Comparison of ENCODE assay signal across 8 cellular contexts in the genomic region with DNA sequence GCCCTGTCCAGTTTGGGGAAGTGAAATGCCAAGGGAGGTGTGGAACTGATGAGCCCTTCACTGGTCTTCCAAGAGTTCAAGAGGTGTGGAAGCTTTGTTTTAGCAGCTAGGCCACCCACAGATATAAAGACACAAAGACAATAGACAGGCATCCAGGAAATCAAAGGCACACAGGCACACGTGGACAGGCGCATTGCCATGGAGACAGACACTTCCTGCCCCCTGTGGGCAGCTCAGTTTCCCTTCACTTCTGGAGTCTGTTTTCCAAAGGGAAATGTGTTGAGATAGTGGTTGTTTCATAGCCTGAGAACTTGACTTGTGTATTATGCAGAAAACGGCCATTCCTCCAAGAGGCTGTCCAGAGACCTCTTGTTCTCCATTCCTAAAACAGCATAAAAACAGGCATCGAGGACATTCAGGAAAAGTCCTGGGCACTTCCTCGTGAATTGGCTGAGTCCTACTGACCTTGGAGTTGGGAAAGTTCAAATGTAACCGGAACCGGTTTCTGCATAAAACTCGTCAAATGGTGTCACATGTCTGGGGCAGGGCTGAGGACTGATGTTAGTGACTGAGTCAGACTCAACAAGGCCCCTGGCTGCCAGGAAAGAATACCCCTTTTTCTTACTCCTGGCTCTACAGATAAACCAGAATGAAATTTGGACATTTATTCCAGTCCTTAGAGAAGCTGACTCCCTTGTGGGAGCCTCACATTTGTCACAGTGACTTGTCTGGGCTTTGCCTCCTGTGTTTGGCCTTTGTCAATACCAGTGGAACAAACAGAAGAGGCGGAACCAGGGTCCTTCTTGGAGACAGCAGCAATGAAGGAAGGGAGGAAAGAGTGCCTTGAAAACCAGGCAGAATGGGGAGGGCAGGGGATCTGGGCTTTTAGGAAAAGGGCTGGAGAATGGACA. TPM values are rescaled to one million over a fixed set of nuclear protein-coding genes. Genes with fewer than 3 reads are reported as not detected.
DNase-seq lines count a peak whose midpoint lies in the region; ATAC-seq and TF ChIP-seq lines count a peak whose summit lies in the region.

No MANE protein-coding gene starts in this region.

- ATAC-seq in activated naive CD8-positive, alpha-beta T cell treated with anti-CD3 and anti-CD28 coated beads, Interleukin-2, amount 50 U/mL, for 24 hours, result no peak
- no peak for ATAC-seq in foreskin keratinocyte
- no peak for ATAC-seq in HG02759 (IDR thresholded peaks at IDR 0.05; ENCODE audit: unreplicated experiment)

- no peaks in the 10 kb centered on the region for H3K36me3 ChIP-seq in iPS-18a (ENCODE audit: control insufficient read depth, low read depth, low read length)

- no peaks in the 10 kb centered on the region for H3K9me3 ChIP-seq in iPS-18a (ENCODE audit: control insufficient read depth, low read depth, low read length)

- peak overlapping the region; percentile 9 for H3K27ac ChIP-seq in iPS-18a (ENCODE audit: low read length)
- no peak overlapping the region for H3K27ac ChIP-seq in foreskin keratinocyte

- H3K27me3 ChIP-seq in iPS-18a (ENCODE audit: control insufficient read depth, insufficient read depth, low read length) (no peaks in the 10 kb centered on the region), foreskin keratinocyte (peaks cover 45% of the 10 kb centered on the region)

- DNase-seq in activated naive CD8-positive, alpha-beta T cell treated with anti-CD3 and anti-CD28 coated beads, Interleukin-2, amount 50 U/mL, for 24 hours, result peak; percentile 10
- DNase-seq in smooth muscle cell of the brain vasculature (ENCODE audit: low read depth, low spot score) (peak; percentile 10), foreskin keratinocyte (no peak), OCI-M2 (lab: John Stamatoyannopoulos, UW; ENCODE audit: unreplicated experiment) (no peak), G401 (ENCODE audit: low spot score) (no peak)

- peaks cover 22% of the 10 kb centered on the region for H3K4me1 ChIP-seq in iPS-18a (ENCODE audit: control insufficient read depth, low read depth, low read length)
- no peaks in the 10 kb centered on the region for H3K4me1 ChIP-seq in foreskin keratinocyte

- no peak for TF ChIP-seq RAD21 in Ishikawa (IDR thresholded peaks at IDR 0.05; ENCODE audit: low read depth)

- no peak overlapping the region for H3K4me3 Mint-ChIP-seq in activated naive CD8-positive, alpha-beta T cell treated with anti-CD3 and anti-CD28 coated beads, Interleukin-2, amount 50 U/mL, for 24 hours

- no peaks in the 10 kb centered on the region for H3K36me3 Mint-ChIP-seq in activated naive CD8-positive, alpha-beta T cell treated with anti-CD3 and anti-CD28 coated beads, Interleukin-2, amount 50 U/mL, for 24 hours (ENCODE audit: low read depth)

- H3K27me3 Mint-ChIP-seq in activated naive CD8-positive, alpha-beta T cell treated with anti-CD3 and anti-CD28 coated beads, Interleukin-2, amount 50 U/mL, for 24 hours, result peaks cover 5% of the 10 kb centered on the region

- no peaks in the 10 kb centered on the region for H3K9me3 Mint-ChIP-seq in activated naive CD8-positive, alpha-beta T cell treated with anti-CD3 and anti-CD28 coated beads, Interleukin-2, amount 50 U/mL, for 24 hours

- no peak overlapping the region for H3K27ac Mint-ChIP-seq in activated naive CD8-positive, alpha-beta T cell treated with anti-CD3 and anti-CD28 coated beads, Interleukin-2, amount 50 U/mL, for 24 hours

- H3K4me1 Mint-ChIP-seq in activated naive CD8-positive, alpha-beta T cell treated with anti-CD3 and anti-CD28 coated beads, Interleukin-2, amount 50 U/mL, for 24 hours, result peaks cover 6% of the 10 kb centered on the region

- peak overlapping the region; percentile 21 for H3K4me3 ChIP-seq in iPS-18a (ENCODE audit: low read length)

- no peak; the same call in 1 of the 2 replicates for TF ChIP-seq EP300 in Ishikawa (IDR thresholded peaks at IDR 0.05; ENCODE audit: borderline replicate concordance)

- peak overlapping the region; percentile 44 for H3K9ac ChIP-seq in iPS-18a (ENCODE audit: low read length)

- no peak for TF ChIP-seq CTCF in foreskin keratinocyte (conservative IDR thresholded peaks at IDR 0.05)

- in situ Hi-C loops in G401 (cut with HindIII; ENCODE audit: low sequenced_read_pairs), result no loop called here

TF ChIP-seq in Ishikawa, 13 proteins besides CTCF, POLR2A, EP300 and RAD21:
- no peak for TF ChIP-seq EGR1 (IDR thresholded peaks at IDR 0.05)
- TF ChIP-seq, protein P1, sequence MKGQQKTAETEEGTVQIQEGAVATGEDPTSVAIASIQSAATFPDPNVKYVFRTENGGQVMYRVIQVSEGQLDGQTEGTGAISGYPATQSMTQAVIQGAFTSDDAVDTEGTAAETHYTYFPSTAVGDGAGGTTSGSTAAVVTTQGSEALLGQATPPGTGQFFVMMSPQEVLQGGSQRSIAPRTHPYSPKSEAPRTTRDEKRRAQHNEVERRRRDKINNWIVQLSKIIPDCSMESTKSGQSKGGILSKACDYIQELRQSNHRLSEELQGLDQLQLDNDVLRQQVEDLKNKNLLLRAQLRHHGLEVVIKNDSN (IDR thresholded peaks at IDR 0.05), result peak; percentile 82
- TF ChIP-seq NFIC (IDR thresholded peaks at IDR 0.05), result no peak
- TF ChIP-seq, protein P2, sequence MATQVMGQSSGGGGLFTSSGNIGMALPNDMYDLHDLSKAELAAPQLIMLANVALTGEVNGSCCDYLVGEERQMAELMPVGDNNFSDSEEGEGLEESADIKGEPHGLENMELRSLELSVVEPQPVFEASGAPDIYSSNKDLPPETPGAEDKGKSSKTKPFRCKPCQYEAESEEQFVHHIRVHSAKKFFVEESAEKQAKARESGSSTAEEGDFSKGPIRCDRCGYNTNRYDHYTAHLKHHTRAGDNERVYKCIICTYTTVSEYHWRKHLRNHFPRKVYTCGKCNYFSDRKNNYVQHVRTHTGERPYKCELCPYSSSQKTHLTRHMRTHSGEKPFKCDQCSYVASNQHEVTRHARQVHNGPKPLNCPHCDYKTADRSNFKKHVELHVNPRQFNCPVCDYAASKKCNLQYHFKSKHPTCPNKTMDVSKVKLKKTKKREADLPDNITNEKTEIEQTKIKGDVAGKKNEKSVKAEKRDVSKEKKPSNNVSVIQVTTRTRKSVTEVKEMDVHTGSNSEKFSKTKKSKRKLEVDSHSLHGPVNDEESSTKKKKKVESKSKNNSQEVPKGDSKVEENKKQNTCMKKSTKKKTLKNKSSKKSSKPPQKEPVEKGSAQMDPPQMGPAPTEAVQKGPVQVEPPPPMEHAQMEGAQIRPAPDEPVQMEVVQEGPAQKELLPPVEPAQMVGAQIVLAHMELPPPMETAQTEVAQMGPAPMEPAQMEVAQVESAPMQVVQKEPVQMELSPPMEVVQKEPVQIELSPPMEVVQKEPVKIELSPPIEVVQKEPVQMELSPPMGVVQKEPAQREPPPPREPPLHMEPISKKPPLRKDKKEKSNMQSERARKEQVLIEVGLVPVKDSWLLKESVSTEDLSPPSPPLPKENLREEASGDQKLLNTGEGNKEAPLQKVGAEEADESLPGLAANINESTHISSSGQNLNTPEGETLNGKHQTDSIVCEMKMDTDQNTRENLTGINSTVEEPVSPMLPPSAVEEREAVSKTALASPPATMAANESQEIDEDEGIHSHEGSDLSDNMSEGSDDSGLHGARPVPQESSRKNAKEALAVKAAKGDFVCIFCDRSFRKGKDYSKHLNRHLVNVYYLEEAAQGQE (IDR thresholded peaks at IDR 0.05; ENCODE audit: low read depth), result no peak
- no peak for TF ChIP-seq YY1 (IDR thresholded peaks at IDR 0.05; ENCODE audit: low read depth)
- TF ChIP-seq MAX (IDR thresholded peaks at IDR 0.05), result peak; percentile 45; the same call in 1 of the 2 replicates
- no peak for TF ChIP-seq FOXM1 (IDR thresholded peaks at IDR 0.05; ENCODE audit: borderline replicate concordance, low read depth)

RNA-seq across cellular contexts. Expression of gene ALPK3, which starts 1.3 kb away (rescaled TPM):
- total RNA-seq in foreskin keratinocyte, result 0.11 and 0.34 TPM in 2 replicates
- polyA plus RNA-seq in foreskin keratinocyte, result 0.02 and 0.07 TPM in 2 replicates
- 0.06 and 0.20 TPM in 2 replicates for total RNA-seq in G401 (2014; rRNA removed; shearing (Covaris generic))

Comparison
In these comparisons a context has a peak if more than half of its experiments do, and no peak if none do; other contexts are left out.
1. DNase-seq: peak in activated naive CD8-positive, alpha-beta T cell treated with anti-CD3 and anti-CD28 coated beads, Interleukin-2, amount 50 U/mL, for 24 hours (single experiment) and smooth muscle cell of the brain vasculature (single experiment); none in foreskin keratinocyte (0 of 2), OCI-M2 (single experiment) and G401 (single experiment).